ENCODE assay signal across 7 cellular contexts in the genomic region with DNA sequence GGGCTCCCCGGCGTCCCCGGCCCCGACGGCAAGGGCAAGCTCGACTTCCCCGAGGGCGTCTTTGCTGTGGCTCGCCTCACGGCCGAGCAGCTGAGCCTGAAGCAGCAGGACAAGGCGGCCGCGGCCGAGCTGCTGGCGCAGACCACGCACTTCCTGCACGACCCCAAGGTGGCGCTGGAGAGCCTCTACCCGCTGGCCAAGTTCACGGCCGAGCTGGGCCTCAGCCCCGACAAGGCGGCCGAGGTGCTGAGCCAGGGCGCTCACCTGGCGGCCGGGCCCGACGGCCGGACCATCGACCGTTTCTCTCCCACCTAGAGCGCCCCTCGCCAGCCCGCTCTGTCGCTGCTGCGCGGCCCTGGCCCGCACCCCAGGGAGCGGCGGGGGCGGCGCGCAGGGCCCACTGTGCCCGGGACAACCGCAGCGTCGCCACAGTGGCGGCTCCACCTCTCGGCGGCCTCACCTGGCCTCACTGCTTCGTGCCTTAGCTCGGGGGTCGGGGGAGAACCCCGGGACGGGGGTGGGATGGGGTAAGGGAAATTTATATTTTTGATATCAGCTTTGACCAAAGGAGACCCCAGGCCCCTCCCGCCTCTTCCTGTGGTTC. TPM values are rescaled to one million over a fixed set of nuclear protein-coding genes. Genes with fewer than 3 reads are reported as not detected.
A peak's percentile ranks its signal among the peaks of the same experiment; 100 is the strongest.
DNase-seq lines count a peak whose midpoint lies in the region; ATAC-seq and TF ChIP-seq lines count a peak whose summit lies in the region.

No MANE protein-coding gene starts in this region.

- H2BK120ac ChIP-seq in H9 (ENCODE audit: low read depth, low read length, poor library complexity, severe bottlenecking): no peak overlapping the region

- no peak overlapping the region for H3K4ac ChIP-seq in H9 (ENCODE audit: low read depth, low read length)

- H3K36me3 ChIP-seq in WERI-Rb-1 (peaks cover 16% of the 10 kb centered on the region), lower lobe of right lung (peaks cover 29% of the 10 kb centered on the region), subcutaneous abdominal adipose tissue (ENCODE audit: control insufficient read depth in 5 of 5, insufficient read depth in 5 of 5, low read length in 5 of 5) (peaks cover 0 to 34% (median 31%) of the 10 kb centered on the region in 5 donors)

- H3K79me2 ChIP-seq in H9 (ENCODE audit: insufficient read depth, low read length): no peaks in the 10 kb centered on the region

- H3K27me3 ChIP-seq in H9 (ENCODE audit: insufficient read depth, low read length) (peaks cover 38% of the 10 kb centered on the region), WERI-Rb-1 (ENCODE audit: insufficient read depth, low read depth, severe bottlenecking) (no peaks in the 10 kb centered on the region), lower lobe of right lung (ENCODE audit: low read depth) (peaks cover 24% of the 10 kb centered on the region), subcutaneous abdominal adipose tissue (ENCODE audit: control insufficient read depth in 5 of 5, insufficient read depth in 4 of 5, low read length in 5 of 5) (peaks cover 6 to 35% (median 21%) of the 10 kb centered on the region in 5 donors)

- no peak overlapping the region for H4K5ac ChIP-seq in H9 (ENCODE audit: insufficient read length, low read depth, low read length)

- no peak overlapping the region for H3K9ac ChIP-seq in H9 (ENCODE audit: extremely low read depth, insufficient read length, low read length)
- peak overlapping the region in 1 of 5 donors; percentile 11 for H3K9ac ChIP-seq in subcutaneous abdominal adipose tissue (ENCODE audit: low read length in 5 of 5)

- peak overlapping the region; percentile 29 for H3K4me2 ChIP-seq in H9 (ENCODE audit: insufficient read depth, insufficient read length, low read length)

- no CpG with 5 or more reads among the region's 58 CpGs for WGBS in H9 (ENCODE audit: extremely low coverage, insufficient read length, low lambda C conversion rate)

- H2BK12ac ChIP-seq in H9 (ENCODE audit: insufficient read length, low read depth, low read length): no peak overlapping the region

- intact Hi-C loops in lower lobe of right lung (cut with DNase I): loop anchor here (5.0 kb wide), 1 partner anchor 184 kb away; no protein-coding TSS in a partner anchor

- no peak overlapping the region for H3K23ac ChIP-seq in H9 (ENCODE audit: insufficient read length, low read depth, low read length)

- peaks cover 0 to 17% (median 5%) of the 10 kb centered on the region in 3 experiments; a peak in 4 of 7 replicates for H3K36me3 Mint-ChIP-seq in H9 (ENCODE audit: insufficient read depth in 1 of 3, low read depth in 3 of 3)

- no peaks in the 10 kb centered on the region for H3K9me3 Mint-ChIP-seq in H9

- H4K8ac ChIP-seq in H9 (replicated peaks; ENCODE audit: insufficient read length, low read depth, low read length): no peak overlapping the region

- H3K4me1 ChIP-seq in H9 (ENCODE audit: insufficient read depth, low read length): peaks cover 5% of the 10 kb centered on the region; the same call in 1 of the 2 replicates
- peaks cover 79% of the 10 kb centered on the region for H3K4me1 ChIP-seq in lower lobe of right lung
- H3K4me1 ChIP-seq in subcutaneous abdominal adipose tissue (ENCODE audit: control insufficient read depth in 5 of 5, insufficient read depth in 5 of 5, low read length in 5 of 5): peaks cover 9 to 92% (median 67%) of the 10 kb centered on the region in 5 donors

- peaks cover 4% of the 10 kb centered on the region for H4K20me1 ChIP-seq in H9 (ENCODE audit: control insufficient read depth, insufficient read depth, insufficient read length)

- peak; percentile 90 for TF ChIP-seq CTCF in H9 (conservative IDR thresholded peaks at IDR 0.05)
- TF ChIP-seq CTCF in WERI-Rb-1 (IDR thresholded peaks at IDR 0.05; ENCODE audit: low read depth, low read length): peak; percentile 72
- TF ChIP-seq CTCF in lower lobe of right lung (IDR thresholded peaks at IDR 0.05): peak; percentile 84

- H3K18ac ChIP-seq in H9 (ENCODE audit: insufficient read length, low read depth, low read length): no peak overlapping the region

- H3K27ac ChIP-seq in H9 (ENCODE audit: insufficient read length, low read depth, low read length): no peak overlapping the region
- H3K27ac ChIP-seq in WERI-Rb-1: no peak overlapping the region
- H3K27ac ChIP-seq in lower lobe of right lung: peak overlapping the region; percentile 87
- H3K27ac ChIP-seq in subcutaneous abdominal adipose tissue (ENCODE audit: low read depth, low read length): no peak overlapping the region

- no peak overlapping the region for H4K91ac ChIP-seq in H9 (ENCODE audit: insufficient read length, low read depth, low read length)

- H3K14ac ChIP-seq in H9 (ENCODE audit: insufficient read depth, low read length): no peak overlapping the region

- DNase-seq in H9 (peak; percentile 91), WERI-Rb-1 (no peak), dermis blood vessel endothelial cell (peak; percentile 48), lower lobe of right lung (peak; percentile 91), NCI-H1436 treated with DMSO at 0.1 percent for 48 hours (lab: John Stamatoyannopoulos, UW) (no peak)

- H3K27me3 Mint-ChIP-seq in H9 (ENCODE audit: low read depth): peaks cover 59% of the 10 kb centered on the region

- H2BK20ac ChIP-seq in H9 (ENCODE audit: low read depth, low read length, poor library complexity, severe bottlenecking): no peak overlapping the region

- peaks cover 9% of the 10 kb centered on the region for H3K23me2 ChIP-seq in H9 (ENCODE audit: insufficient read length, low read depth, low read length, poor library complexity, severe bottlenecking)

- ATAC-seq in lower lobe of right lung (peak; percentile 73 to 77), GM18868 (IDR thresholded peaks at IDR 0.05; ENCODE audit: unreplicated experiment) (no peak)

- no peak overlapping the region for H3K56ac ChIP-seq in H9 (ENCODE audit: insufficient read length, low read depth, low read length)

- H3K4me3 Mint-ChIP-seq in H9: peak overlapping the region in 1 of 2 experiments; percentile 35; a peak in 1 of 5 replicates

- H3K9me3 ChIP-seq in H9 (ENCODE audit: control insufficient read depth, low read depth, low read length) (no peaks in the 10 kb centered on the region), WERI-Rb-1 (ENCODE audit: severe bottlenecking) (no peaks in the 10 kb centered on the region), lower lobe of right lung (no peaks in the 10 kb centered on the region), subcutaneous abdominal adipose tissue (ENCODE audit: control insufficient read depth in 5 of 5, low read length in 5 of 5) (no peaks in the 10 kb centered on the region)

- no peak overlapping the region for H3K27ac Mint-ChIP-seq in H9

- no peak overlapping the region for H3T11ph ChIP-seq in H9 (ENCODE audit: low read length)

- H2BK5ac ChIP-seq in H9 (ENCODE audit: insufficient read length, low read length): no peak overlapping the region

- peaks cover 17 to 32% of the 10 kb centered on the region in 2 experiments for H3K4me1 Mint-ChIP-seq in H9

- H2BK15ac ChIP-seq in H9 (ENCODE audit: low read depth, low read length): no peak overlapping the region

- no peak overlapping the region for H2AFZ ChIP-seq in H9 (ENCODE audit: low read length)

- no peaks in the 10 kb centered on the region for H3K79me1 ChIP-seq in H9 (ENCODE audit: insufficient read depth, low read depth, low read length, poor library complexity, severe bottlenecking)

- H2AK5ac ChIP-seq in H9 (ENCODE audit: insufficient read length, low read length): no peak overlapping the region

- H3K4me3 ChIP-seq in WERI-Rb-1 (ENCODE audit: low read depth, low read length): no peak overlapping the region
- H3K4me3 ChIP-seq in lower lobe of right lung: peak overlapping the region; percentile 44
- peak overlapping the region in 4 of 5 donors; percentile 37 to 75 (median 55) for H3K4me3 ChIP-seq in subcutaneous abdominal adipose tissue (ENCODE audit: low read depth in 1 of 5, low read length in 5 of 5)

RNA-seq across cellular contexts. Expression of gene HIC1, which starts 3.7 kb away (rescaled TPM):
- 1.8 and 2.7 TPM in 2 replicates for total RNA-seq in H9 (2021)
- total RNA-seq in dermis blood vessel endothelial cell: 117 and 120 TPM in 2 replicates
- total RNA-seq in lower lobe of right lung: 20.6 TPM

RNA-seq across cellular contexts. Expression of gene OVCA2, which starts 16.8 kb away (rescaled TPM):
- total RNA-seq in H9 (2021) (24.2 and 24.6 TPM in 2 replicates), dermis blood vessel endothelial cell (43.5 and 77.1 TPM in 2 replicates), lower lobe of right lung (20.3 TPM)

RNA-seq across cellular contexts. Expression of gene DPH1, which starts 28.7 kb away (rescaled TPM):
- total RNA-seq in H9 (2021): 27.5 and 31.3 TPM in 2 replicates
- 18.4 and 25.7 TPM in 2 replicates for total RNA-seq in dermis blood vessel endothelial cell
- total RNA-seq in lower lobe of right lung: 38.0 TPM

RNA-seq across cellular contexts. Expression of gene RTN4RL1, which starts 33.5 kb away (rescaled TPM):
- total RNA-seq in H9 (2021): 0.18 and 0.22 TPM in 2 replicates
- 0.51 and 0.60 TPM in 2 replicates for total RNA-seq in dermis blood vessel endothelial cell
- total RNA-seq in lower lobe of right lung: 5.8 TPM

Comparison
In these comparisons a context has a peak if more than half of its experiments do, and no peak if none do; other contexts are left out.
1. DNase-seq: peak in H9 (single experiment), dermis blood vessel endothelial cell (single experiment) and lower lobe of right lung (single experiment); none in WERI-Rb-1 (single experiment) and NCI-H1436 treated with DMSO at 0.1 percent for 48 hours (single experiment).
2. Peak in every context shown above with its lines, with median percentiles within 50 percentile points of each other: CTCF ChIP-seq.